ENCODE assay signal across 11 cellular contexts in the genomic region with DNA sequence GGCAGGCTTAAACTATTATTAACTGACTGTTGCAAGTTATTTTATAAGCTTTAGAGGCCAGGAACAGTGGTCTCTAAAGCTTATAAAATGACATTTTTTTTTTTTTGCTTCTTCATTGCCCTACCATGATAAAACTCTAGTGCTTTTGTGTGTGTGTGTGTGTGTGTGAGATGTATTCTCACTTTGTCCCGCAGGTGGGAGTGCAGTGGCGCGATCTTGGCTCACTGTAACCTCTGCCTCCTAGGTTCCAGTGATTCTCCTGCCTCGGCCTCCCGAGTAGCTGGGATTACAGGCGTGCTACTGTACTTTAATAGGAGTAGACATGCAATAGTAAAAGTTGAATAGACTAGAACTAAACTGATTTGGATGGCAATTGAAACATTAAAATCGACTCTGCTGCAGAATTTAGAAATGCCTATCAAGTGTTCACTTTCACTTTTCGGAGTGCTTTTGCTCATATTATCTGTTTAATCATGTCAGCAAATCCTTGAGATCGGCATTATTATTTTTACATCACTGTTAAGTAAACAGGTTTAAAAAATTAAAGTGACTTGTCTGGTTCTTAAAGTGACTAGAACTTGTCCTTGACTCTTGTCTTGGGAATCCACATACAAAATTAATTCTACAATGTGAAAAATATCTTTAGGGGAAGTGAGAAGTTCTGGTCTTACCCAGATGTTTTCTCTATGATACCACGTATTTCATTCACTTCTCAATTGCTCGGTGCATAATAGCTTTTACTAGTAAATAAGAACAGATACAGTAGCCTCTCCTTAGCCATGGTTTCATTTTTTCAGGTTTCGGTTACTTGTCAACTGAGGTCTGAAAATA. TPM values are rescaled to one million over a fixed set of nuclear protein-coding genes. Genes with fewer than 3 reads are reported as not detected.
DNase-seq lines count a peak whose midpoint lies in the region; ATAC-seq and TF ChIP-seq lines count a peak whose summit lies in the region.
"Had no signal": no experiment of that assay in that cellular context is flagged by ENCODE, and none has a peak within 500 bp of the region (broad histone marks: within the 10 kb centered on the region; RNA-seq: fewer than 3 reads in every experiment).

No MANE protein-coding gene starts in this region.

- no peaks in the 10 kb centered on the region for H3K9me3 Mint-ChIP-seq in activated T-helper 17 cell treated with anti-CD3 and anti-CD28 coated beads, Interleukin-2, amount 50 U/mL, for 72 hours
- H3K9me3 Mint-ChIP-seq: T-helper 1 cell treated with Interleukin-12 subunit alpha and Interleukin-12 subunit beta and Interleukin-4 antibody, amounts not matched to agents 30 μg/mL and 1 μg/mL, for 36 hours had no signal

- DNase-seq in RWPE2 (ENCODE audit: low spot score) (no peak), DMS114 treated with DMSO at 0.1 percent for 48 hours (lab: John Stamatoyannopoulos, UW; ENCODE audit: unreplicated experiment) (no peak), NCI-H526 (lab: John Stamatoyannopoulos, UW) (no peak), NCI-H1694 treated with DMSO at 0.1 percent for 48 hours (lab: John Stamatoyannopoulos, UW) (no peak)
- DNase-seq: activated naive CD4-positive, alpha-beta T cell treated with Interleukin-2 at 50 U/mL for 16 hours; occipital lobe had no signal

- H3K36me3 Mint-ChIP-seq in activated T-helper 17 cell treated with anti-CD3 and anti-CD28 coated beads, Interleukin-2, amount 50 U/mL, for 72 hours (ENCODE audit: low read depth), result no peaks in the 10 kb centered on the region

- no peaks in the 10 kb centered on the region for H3K36me3 ChIP-seq in RWPE2 (ENCODE audit: low read depth)

- peak; percentile 96 for ATAC-seq in GM18502 (IDR thresholded peaks at IDR 0.05; ENCODE audit: poor library complexity, unreplicated experiment)
- peak; percentile 95 for ATAC-seq in GM21367 (IDR thresholded peaks at IDR 0.05; ENCODE audit: unreplicated experiment)
- ATAC-seq in HG03135 (IDR thresholded peaks at IDR 0.05; ENCODE audit: unreplicated experiment), result peak; percentile 95
- ATAC-seq in RWPE2 (ENCODE audit: low read depth), result peak; percentile 60
- ATAC-seq in activated T-helper 17 cell treated with anti-CD3 and anti-CD28 coated beads, Interleukin-2, amount 50 U/mL, for 72 hours (replicated peaks), result no peak

- H3K27ac Mint-ChIP-seq in activated T-helper 17 cell treated with anti-CD3 and anti-CD28 coated beads, Interleukin-2, amount 50 U/mL, for 72 hours, result no peak overlapping the region
- H3K27ac Mint-ChIP-seq: T-helper 1 cell treated with Interleukin-12 subunit alpha and Interleukin-12 subunit beta and Interleukin-4 antibody, amounts not matched to agents 30 μg/mL and 1 μg/mL, for 36 hours had no signal

- no peak for TF ChIP-seq CTCF in RWPE2 (IDR thresholded peaks at IDR 0.05; ENCODE audit: poor library complexity, severe bottlenecking)

- H3K4me3 Mint-ChIP-seq in activated T-helper 17 cell treated with anti-CD3 and anti-CD28 coated beads, Interleukin-2, amount 50 U/mL, for 72 hours, result no peak overlapping the region
- H3K4me3 Mint-ChIP-seq: T-helper 1 cell treated with Interleukin-12 subunit alpha and Interleukin-12 subunit beta and Interleukin-4 antibody, amounts not matched to agents 30 μg/mL and 1 μg/mL, for 36 hours had no signal

- H3K4me1 Mint-ChIP-seq in activated T-helper 17 cell treated with anti-CD3 and anti-CD28 coated beads, Interleukin-2, amount 50 U/mL, for 72 hours, result no peaks in the 10 kb centered on the region

- H3K4me1 ChIP-seq in RWPE2 (ENCODE audit: insufficient read depth, poor library complexity, severe bottlenecking), result peaks cover 13% of the 10 kb centered on the region

- no peak overlapping the region for H3K4me3 ChIP-seq in RWPE2 (ENCODE audit: severe bottlenecking)

- peak overlapping the region; percentile 66 for H3K27ac ChIP-seq in RWPE2 (ENCODE audit: poor library complexity, severe bottlenecking)

- H3K27me3 ChIP-seq in RWPE2 (ENCODE audit: insufficient read depth, poor library complexity, severe bottlenecking), result no peaks in the 10 kb centered on the region

- H3K9me3 ChIP-seq in RWPE2 (ENCODE audit: severe bottlenecking), result no peaks in the 10 kb centered on the region

- peaks cover 20% of the 10 kb centered on the region for H3K27me3 Mint-ChIP-seq in activated T-helper 17 cell treated with anti-CD3 and anti-CD28 coated beads, Interleukin-2, amount 50 U/mL, for 72 hours

RNA-seq across cellular contexts. Expression of a gene that starts 8.4 kb away (rescaled TPM):
- 10 to 100 TPM; 12.8 to 14.7 TPM for total RNA-seq in activated T-helper 17 cell treated with anti-CD3 and anti-CD28 coated beads, Interleukin-2, amount 50 U/mL, for 72 hours

RNA-seq across cellular contexts. Expression of a gene that starts 19.8 kb away (rescaled TPM):
- total RNA-seq in activated T-helper 17 cell treated with anti-CD3 and anti-CD28 coated beads, Interleukin-2, amount 50 U/mL, for 72 hours, result not detected
